In the genomic region with DNA sequence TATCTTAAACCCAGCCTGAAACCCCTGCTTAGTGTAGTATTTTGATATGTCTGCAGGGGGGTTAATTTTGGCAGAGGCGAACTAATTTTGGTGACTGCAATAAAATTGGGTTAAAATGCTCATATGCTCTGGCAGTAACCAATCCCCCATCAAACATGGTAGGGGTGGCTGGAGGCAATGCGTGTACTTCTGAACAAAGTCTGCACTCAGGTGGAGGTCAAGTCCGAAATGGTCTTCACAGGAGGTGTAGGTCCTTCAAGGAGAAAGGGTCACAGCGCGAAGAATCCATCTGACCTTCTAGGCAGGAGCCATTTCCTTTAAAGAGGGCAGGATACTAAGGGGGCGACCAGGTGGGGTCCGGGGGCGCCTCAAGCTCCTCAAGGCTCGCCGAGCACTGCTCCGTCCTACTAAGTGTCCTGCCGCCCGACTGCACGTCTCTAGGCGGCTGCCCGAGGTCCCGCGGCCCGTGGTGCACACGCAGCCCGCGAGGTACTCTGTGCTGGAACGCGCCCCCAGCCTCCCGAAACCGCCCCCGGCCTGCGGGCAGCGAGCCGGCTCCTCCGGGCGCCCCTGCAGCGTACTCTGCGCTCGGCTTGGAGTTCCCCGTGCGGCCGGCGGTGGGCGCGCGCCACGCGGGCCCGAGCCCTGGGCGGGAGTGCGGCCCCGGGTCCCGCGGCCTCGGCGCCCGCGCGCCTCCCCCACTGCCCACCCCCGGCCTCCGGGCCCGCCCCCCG, we compare ENCODE assay signal across 8 cellular contexts. TPM values are rescaled to one million over a fixed set of nuclear protein-coding genes. Genes with fewer than 3 reads are reported as not detected.
DNase-seq lines count a peak whose midpoint lies in the region; TF ChIP-seq lines count a peak whose summit lies in the region.

No MANE protein-coding gene starts in this region.

- CTCF ChIA-PET in CD8-positive, alpha-beta memory T cell (lab: Charles Lee): interaction anchor here (0.8 to 1.5 kb wide), 12 partner anchors 8 to 596 kb away, joined by 3 to 6 read pairs (median 3); no protein-coding TSS in a partner anchor

- H2BK12ac ChIP-seq in H9 (ENCODE audit: insufficient read length, low read depth, low read length): no peak overlapping the region

- H3K4me2 ChIP-seq in H9 (ENCODE audit: insufficient read depth, insufficient read length, low read length): peak overlapping the region; percentile 73

- no peak overlapping the region for H3K18ac ChIP-seq in H9 (ENCODE audit: insufficient read length, low read depth, low read length)

- no peak overlapping the region for H3K14ac ChIP-seq in H9 (ENCODE audit: insufficient read depth, low read length)

- peaks cover 14% of the 10 kb centered on the region for H3K23me2 ChIP-seq in H9 (ENCODE audit: insufficient read length, low read depth, low read length, poor library complexity, severe bottlenecking)

- no peak overlapping the region for H3K23ac ChIP-seq in H9 (ENCODE audit: insufficient read length, low read depth, low read length)

- POLR2A ChIA-PET in CD8-positive, alpha-beta memory T cell (lab: Charles Lee): no interaction called here

- no peak overlapping the region for H3K4ac ChIP-seq in H9 (ENCODE audit: low read depth, low read length)

- H4K8ac ChIP-seq in H9 (replicated peaks; ENCODE audit: insufficient read length, low read depth, low read length): no peak overlapping the region

- DNase-seq in CD8-positive, alpha-beta memory T cell: peak in 3 of 5 donors; percentile 8 to 67 (median 21)
- no peak for DNase-seq in H9
- DNase-seq in SK-N-MC (ENCODE audit: low read depth, low spot score): no peak
- DNase-seq in astrocyte of the hippocampus (ENCODE audit: low read depth, low spot score): peak; percentile 78
- no peak for DNase-seq in kidney epithelial cell (ENCODE audit: low read depth)
- peak; percentile 36 to 44 for DNase-seq in stimulated activated CD4-positive, alpha-beta T cell treated with anti-CD3 and anti-CD28 coated beads, Interleukin-2, amount 100 ng/mL, for 48 hours
- DNase-seq in HT-29 (ENCODE audit: low spot score): no peak
- DNase-seq in NCI-H2081 (lab: John Stamatoyannopoulos, UW): no peak

- H3K56ac ChIP-seq in H9 (ENCODE audit: insufficient read length, low read depth, low read length): no peak overlapping the region

- no peaks in the 10 kb centered on the region for H3K9me3 Mint-ChIP-seq in CD8-positive, alpha-beta memory T cell
- peaks cover 0 to 1% of the 10 kb centered on the region in 2 experiments; a peak in 2 of 5 replicates for H3K9me3 Mint-ChIP-seq in H9

- WGBS in H9 (ENCODE audit: extremely low coverage, insufficient read length, low lambda C conversion rate): no CpG with 5 or more reads among the region's 59 CpGs

- peaks cover 5% of the 10 kb centered on the region for H3K27me3 ChIP-seq in CD8-positive, alpha-beta memory T cell (ENCODE audit: insufficient read depth, low read length, poor library complexity, severe bottlenecking)
- H3K27me3 ChIP-seq in H9 (ENCODE audit: insufficient read depth, low read length): peaks cover 17% of the 10 kb centered on the region; the same call in 1 of the 2 replicates
- H3K27me3 ChIP-seq in kidney epithelial cell (ENCODE audit: control insufficient read depth, insufficient read depth, low read length): peaks cover 28% of the 10 kb centered on the region

- no peaks in the 10 kb centered on the region for H3K36me3 Mint-ChIP-seq in CD8-positive, alpha-beta memory T cell
- peaks cover 0 to 2% (median 0%) of the 10 kb centered on the region in 3 experiments; a peak in 2 of 7 replicates for H3K36me3 Mint-ChIP-seq in H9 (ENCODE audit: insufficient read depth in 1 of 3, low read depth in 3 of 3)

- H3K4me1 ChIP-seq in CD8-positive, alpha-beta memory T cell (ENCODE audit: insufficient read depth, low read length): peaks cover 22% of the 10 kb centered on the region
- H3K4me1 ChIP-seq in H9 (ENCODE audit: insufficient read depth, low read length): no peaks in the 10 kb centered on the region

- no peaks in the 10 kb centered on the region for H3K9me3 ChIP-seq in CD8-positive, alpha-beta memory T cell (ENCODE audit: low read length)
- H3K9me3 ChIP-seq in H9 (ENCODE audit: control insufficient read depth, low read depth, low read length) (no peaks in the 10 kb centered on the region), SK-N-MC (ENCODE audit: low read depth, low read length) (no peaks in the 10 kb centered on the region)

- H3T11ph ChIP-seq in H9 (ENCODE audit: low read length): no peak overlapping the region

- no peak overlapping the region for H2BK15ac ChIP-seq in H9 (ENCODE audit: low read depth, low read length)

- H4K20me1 ChIP-seq in H9 (ENCODE audit: control insufficient read depth, insufficient read depth, insufficient read length): no peaks in the 10 kb centered on the region

- no peak overlapping the region for H2BK120ac ChIP-seq in H9 (ENCODE audit: low read depth, low read length, poor library complexity, severe bottlenecking)

- H3K9ac ChIP-seq in H9 (ENCODE audit: extremely low read depth, insufficient read length, low read length) (no peak overlapping the region), SK-N-MC (ENCODE audit: insufficient read length) (no peak overlapping the region)

- H3K27me3 Mint-ChIP-seq in CD8-positive, alpha-beta memory T cell: peaks cover 23 to 78% of the 10 kb centered on the region in 2 donors
- peaks cover 56% of the 10 kb centered on the region for H3K27me3 Mint-ChIP-seq in H9 (ENCODE audit: low read depth)

- no peak overlapping the region for H4K91ac ChIP-seq in H9 (ENCODE audit: insufficient read length, low read depth, low read length)

- peak; percentile 36; the same call in 1 of the 3 replicates for TF ChIP-seq CTCF in H9 (conservative IDR thresholded peaks at IDR 0.05)
- TF ChIP-seq CTCF in kidney epithelial cell (IDR thresholded peaks at IDR 0.05; ENCODE audit: insufficient read depth, low read length, poor library complexity, severe bottlenecking): no peak

- H3K79me2 ChIP-seq in H9 (ENCODE audit: insufficient read depth, low read length): no peaks in the 10 kb centered on the region

- H3K79me1 ChIP-seq in H9 (ENCODE audit: insufficient read depth, low read depth, low read length, poor library complexity, severe bottlenecking): no peaks in the 10 kb centered on the region

- H2AFZ ChIP-seq in H9 (ENCODE audit: low read length): no peak overlapping the region

- no peak overlapping the region for H3K27ac ChIP-seq in CD8-positive, alpha-beta memory T cell (ENCODE audit: low read depth, low read length)
- no peak overlapping the region for H3K27ac ChIP-seq in H9 (ENCODE audit: insufficient read length, low read depth, low read length)
- no peak overlapping the region for H3K27ac ChIP-seq in SK-N-MC

- peak overlapping the region; percentile 81 to 89 (median 87) for H3K4me3 Mint-ChIP-seq in CD8-positive, alpha-beta memory T cell
- H3K4me3 Mint-ChIP-seq in H9: peak overlapping the region; percentile 57 to 88

- H2BK5ac ChIP-seq in H9 (ENCODE audit: insufficient read length, low read length): no peak overlapping the region

- H4K5ac ChIP-seq in H9 (ENCODE audit: insufficient read length, low read depth, low read length): no peak overlapping the region

- H3K27ac Mint-ChIP-seq in CD8-positive, alpha-beta memory T cell: peak overlapping the region in 4 of 8 donors; percentile 71 to 88 (median 79)
- no peak overlapping the region for H3K27ac Mint-ChIP-seq in H9

- H3K36me3 ChIP-seq in CD8-positive, alpha-beta memory T cell (ENCODE audit: insufficient read depth, low read length): no peaks in the 10 kb centered on the region
- no peaks in the 10 kb centered on the region for H3K36me3 ChIP-seq in SK-N-MC (ENCODE audit: insufficient read depth, low read length)
- H3K36me3 ChIP-seq in kidney epithelial cell (ENCODE audit: control insufficient read depth, insufficient read depth, low read length): no peaks in the 10 kb centered on the region

- peak overlapping the region; percentile 51 for H3K4me3 ChIP-seq in CD8-positive, alpha-beta memory T cell (ENCODE audit: low read length)
- H3K4me3 ChIP-seq in SK-N-MC: peak overlapping the region; percentile 83
- peak overlapping the region; percentile 48 for H3K4me3 ChIP-seq in kidney epithelial cell (ENCODE audit: low read depth, low read length)

- no peak overlapping the region for H2BK20ac ChIP-seq in H9 (ENCODE audit: low read depth, low read length, poor library complexity, severe bottlenecking)

- peaks cover 10 to 23% (median 20%) of the 10 kb centered on the region in 3 donors for H3K4me1 Mint-ChIP-seq in CD8-positive, alpha-beta memory T cell
- peaks cover 23 to 28% of the 10 kb centered on the region in 2 experiments for H3K4me1 Mint-ChIP-seq in H9

- no peak overlapping the region for H2AK5ac ChIP-seq in H9 (ENCODE audit: insufficient read length, low read length)

RNA-seq across cellular contexts. Expression of gene LDLRAD4, which starts 1.7 kb away (rescaled TPM):
- 10 to 100 TPM; 27.3 to 30.4 TPM for total RNA-seq in CD8-positive, alpha-beta memory T cell
- 8.1 TPM for polyA plus RNA-seq in CD8-positive, alpha-beta memory T cell
- 1.8 and 3.9 TPM in 2 replicates for total RNA-seq in H9 (2021)
- total RNA-seq in kidney epithelial cell: 5.8 and 10.1 TPM in 2 replicates
- 1.7 and 3.6 TPM in 2 replicates for total RNA-seq in HT-29 (2014; rRNA removed; shearing (Covaris generic))

Comparison
In these comparisons a context has a peak if more than half of its experiments do, and no peak if none do; other contexts are left out.
1. DNase-seq: peak in CD8-positive, alpha-beta memory T cell (3 of 5), astrocyte of the hippocampus (single experiment) and stimulated activated CD4-positive, alpha-beta T cell treated with anti-CD3 and anti-CD28 coated beads, Interleukin-2, amount 100 ng/mL, for 48 hours (2 of 2); none in H9 (single experiment), SK-N-MC (single experiment), kidney epithelial cell (single experiment), HT-29 (single experiment) and NCI-H2081 (0 of 2).
2. Peak in every context shown above with its lines, with median percentiles within 50 percentile points of each other: H3K4me3 ChIP-seq.